14 cellular contexts compared by ENCODE assay signal in the genomic region with DNA sequence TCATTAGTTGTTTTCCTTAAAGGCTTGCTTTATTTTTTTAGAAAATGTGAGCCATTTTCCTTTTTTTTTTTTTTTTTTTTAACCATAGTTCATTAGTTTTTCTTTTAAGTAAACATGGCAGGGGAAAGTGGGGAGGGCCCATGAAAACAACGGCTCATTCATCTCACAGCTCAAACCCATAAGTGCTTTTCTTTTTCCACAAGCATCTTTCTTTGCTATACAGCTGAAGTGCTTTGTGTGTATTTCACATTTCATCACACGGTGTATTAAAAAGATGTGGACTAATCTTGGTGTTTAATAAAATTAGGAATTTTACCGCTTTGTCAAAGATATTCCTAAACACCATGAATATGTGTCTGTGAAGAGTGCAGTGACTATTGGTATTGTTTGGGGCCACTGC.
"Had no signal": no experiment of that assay in that cellular context is flagged by ENCODE, and none has a peak within 500 bp of the region (broad histone marks: within the 10 kb centered on the region; RNA-seq: fewer than 3 reads in every experiment).

No MANE protein-coding gene starts in this region.

- ATAC-seq: gastrocnemius medialis, natural killer cell, right cardiac atrium had no signal

- FAIRE-seq: kidney had no signal

- H3K9me3 ChIP-seq: gastrocnemius medialis, testis, transverse colon had no signal

- H3K27ac ChIP-seq: coronary artery, gastrocnemius medialis, testis, transverse colon had no signal

- DNase-seq: central memory CD4-positive, alpha-beta T cell; effector CD8-positive, alpha-beta T cell; gastrocnemius medialis; immature natural killer cell; kidney; natural killer cell; right cardiac atrium; stimulated activated CD4-positive, alpha-beta T cell treated with anti-CD3 and anti-CD28 coated beads, Interleukin-2, amount 100 ng/mL, for 48 hours; stimulated activated naive CD4-positive, alpha-beta T cell treated with Interleukin-2 at 50 U/mL for 16 hours; testis; transverse colon had no signal

- H3K4me1 ChIP-seq: gastrocnemius medialis, testis, transverse colon had no signal

- H3K4me3 ChIP-seq: coronary artery, gastrocnemius medialis, smooth muscle cell, testis, transverse colon had no signal

- H3K36me3 ChIP-seq: gastrocnemius medialis, transverse colon had no signal

- H3K4me2 ChIP-seq: smooth muscle cell had no signal

- H3K27ac Mint-ChIP-seq: immature natural killer cell, natural killer cell had no signal

- H3K27me3 ChIP-seq: gastrocnemius medialis, testis, transverse colon had no signal

- H3K4me3 Mint-ChIP-seq: immature natural killer cell, natural killer cell, neural crest cell had no signal
